In genomic region chr10:24209946-24210491, GRCh38 we compare ENCODE assay signal across 8 cellular contexts. TPM values are rescaled to one million over a fixed set of nuclear protein-coding genes. Genes with fewer than 3 reads are reported as not detected.
DNase-seq lines count a peak whose midpoint lies in the region; ATAC-seq lines count a peak whose summit lies in the region.

No MANE protein-coding gene starts in this region.

- no peaks in the 10 kb centered on the region for H3K36me3 Mint-ChIP-seq in activated naive CD4-positive, alpha-beta T cell treated with anti-CD3 and anti-CD28 coated beads for 36 hours (ENCODE audit: low read depth)

- peak overlapping the region; percentile 69 for H3K4me3 Mint-ChIP-seq in activated naive CD4-positive, alpha-beta T cell treated with anti-CD3 and anti-CD28 coated beads for 36 hours

- H3K27ac Mint-ChIP-seq in activated naive CD4-positive, alpha-beta T cell treated with anti-CD3 and anti-CD28 coated beads for 36 hours: peak overlapping the region; percentile 76

- peaks cover 47% of the 10 kb centered on the region for H3K27me3 Mint-ChIP-seq in activated naive CD4-positive, alpha-beta T cell treated with anti-CD3 and anti-CD28 coated beads for 36 hours (ENCODE audit: low read depth)

- H3K9me3 Mint-ChIP-seq in activated naive CD4-positive, alpha-beta T cell treated with anti-CD3 and anti-CD28 coated beads for 36 hours: no peaks in the 10 kb centered on the region

- CTCF ChIA-PET in activated naive CD4-positive, alpha-beta T cell treated with anti-CD3 and anti-CD28 coated beads for 36 hours (lab: Charles Lee): no interaction called here

- peak overlapping the region; percentile 60 for H3K4me3 ChIP-seq in iPS-11a (ENCODE audit: low read depth, low read length)

- in situ Hi-C loops in Caki2 (cut with HindIII; ENCODE audit: low pct_unique_long_range_greater_than_20kb, low sequenced_read_pairs): no loop called here

- ATAC-seq in GM19452 (IDR thresholded peaks at IDR 0.05; ENCODE audit: unreplicated experiment): peak; percentile 70
- ATAC-seq in HG03432 (IDR thresholded peaks at IDR 0.05; ENCODE audit: unreplicated experiment): peak; percentile 73

- DNase-seq in Caki2 (ENCODE audit: low read depth) (peak; percentile 45), NCI-H1092 treated with DMSO at 0.1 percent for 48 hours (lab: John Stamatoyannopoulos, UW) (no peak), GOT3 (lab: John Stamatoyannopoulos, UW) (no peak)
- peak; percentile 78 for DNase-seq in activated naive CD4-positive, alpha-beta T cell treated with anti-CD3 and anti-CD28 coated beads for 36 hours
- peak; percentile 44 to 51 for DNase-seq in stimulated activated CD4-positive, alpha-beta T cell treated with anti-CD3 and anti-CD28 coated beads, Interleukin-2, amount 100 ng/mL, for 24 hours

- intact Hi-C loops in activated naive CD4-positive, alpha-beta T cell treated with anti-CD3 and anti-CD28 coated beads for 36 hours (cut with micrococcal nuclease): loop anchor here (1.0 to 5.0 kb wide), 15 partner anchors 89 to 1113 kb away; partner anchors contain the start of genes ARHGAP21, ENKUR, MSRB2 and THNSL1

- H3K4me1 Mint-ChIP-seq in activated naive CD4-positive, alpha-beta T cell treated with anti-CD3 and anti-CD28 coated beads for 36 hours (ENCODE audit: low read depth): peaks cover 29% of the 10 kb centered on the region

RNA-seq across cellular contexts. Expression of gene KIAA1217, which starts 1.1 kb away (rescaled TPM):
- total RNA-seq in Caki2 (2014; rRNA removed; shearing (Covaris generic); ENCODE audit: low replicate concordance): 0.95 and 1.3 TPM in 2 replicates
- under 1 TPM; 0.57 to 0.86 TPM for total RNA-seq in activated naive CD4-positive, alpha-beta T cell treated with anti-CD3 and anti-CD28 coated beads for 36 hours

Comparison
In these comparisons a context has a peak if more than half of its experiments do, and no peak if none do; other contexts are left out.
1. DNase-seq: peak in Caki2 (single experiment), activated naive CD4-positive, alpha-beta T cell treated with anti-CD3 and anti-CD28 coated beads for 36 hours (single experiment) and stimulated activated CD4-positive, alpha-beta T cell treated with anti-CD3 and anti-CD28 coated beads, Interleukin-2, amount 100 ng/mL, for 24 hours (2 of 2); none in NCI-H1092 treated with DMSO at 0.1 percent for 48 hours (single experiment) and GOT3 (single experiment).